18 cellular contexts compared by ENCODE assay signal in genomic region chr18:61419763-61420162, GRCh38.
DNase-seq lines count a peak whose midpoint lies in the region; ATAC-seq and TF ChIP-seq lines count a peak whose summit lies in the region.
"Had no signal": no experiment of that assay in that cellular context is flagged by ENCODE, and none has a peak within 500 bp of the region (broad histone marks: within the 10 kb centered on the region; RNA-seq: fewer than 3 reads in every experiment).

No MANE protein-coding gene starts in this region.

- H3K27me3 ChIP-seq in dorsolateral prefrontal cortex (no peaks in the 10 kb centered on the region), endodermal cell (ENCODE audit: control insufficient read depth, insufficient read depth, low read length, poor library complexity, severe bottlenecking) (no peaks in the 10 kb centered on the region), right lobe of liver (no peaks in the 10 kb centered on the region)
- H3K27me3 ChIP-seq: BLaER1 treated with 17β-estradiol and CSF1 and Interleukin-3, amounts not matched to agents 10 nM and 100 nM had no signal

- H3K4me3 Mint-ChIP-seq in endodermal cell: no peak overlapping the region
- no peak overlapping the region for H3K4me3 Mint-ChIP-seq in T-helper 2 cell treated with Interferon-gamma antibody and Interleukin-4, amounts not matched to agents 5 μg/mL and 100 μg/mL, for 36 hours
- H3K4me3 Mint-ChIP-seq: B cell; CD4-positive, alpha-beta T cell; CD8-positive, alpha-beta T cell had no signal

- H3K27ac ChIP-seq in dorsolateral prefrontal cortex (peak overlapping the region in 34 of 59 donors; percentile 12 to 80 (median 62)), endodermal cell (ENCODE audit: low read depth, low read length) (peak overlapping the region; percentile 24), right lobe of liver (no peak overlapping the region), substantia nigra (ENCODE audit: low read depth, low read length, poor library complexity, severe bottlenecking) (peak overlapping the region; percentile 5)
- H3K27ac ChIP-seq: BLaER1 treated with 17β-estradiol and CSF1 and Interleukin-3, amounts not matched to agents 10 nM and 100 nM; C4-2B had no signal

- H3K4me3 ChIP-seq in dorsolateral prefrontal cortex (no peak overlapping the region), endodermal cell (ENCODE audit: low read length) (no peak overlapping the region), right lobe of liver (no peak overlapping the region)
- H3K4me3 ChIP-seq: BLaER1 treated with 17β-estradiol and CSF1 and Interleukin-3, amounts not matched to agents 10 nM and 100 nM had no signal

- no peak overlapping the region for H3K27ac Mint-ChIP-seq in endodermal cell
- H3K27ac Mint-ChIP-seq in T-helper 2 cell treated with Interferon-gamma antibody and Interleukin-4, amounts not matched to agents 5 μg/mL and 100 μg/mL, for 36 hours: no peak overlapping the region
- H3K27ac Mint-ChIP-seq: B cell; CD4-positive, alpha-beta T cell; CD8-positive, alpha-beta T cell had no signal

- DNase-seq in dorsolateral prefrontal cortex (no peak), endodermal cell (no peak), right lobe of liver (no peak), substantia nigra (lab: John Stamatoyannopoulos, UW) (no peak), NCI-H1105 (lab: John Stamatoyannopoulos, UW) (no peak), LoVo (ENCODE audit: low spot score) (no peak)
- DNase-seq in T-helper 2 cell treated with Interferon-gamma antibody and Interleukin-4, amounts not matched to agents 5 μg/mL and 100 μg/mL, for 36 hours (ENCODE audit: low spot score): no peak
- DNase-seq: 8988T; AML-193; Caco-2; Calu3; CD4-positive, alpha-beta T cell; CD8-positive, alpha-beta T cell; DMS79 treated with DMSO at 0.1 percent for 48 hours; GF-D8 had no signal

- no peaks in the 10 kb centered on the region for H3K9me3 ChIP-seq in endodermal cell (ENCODE audit: control insufficient read depth, low read length)
- H3K9me3 ChIP-seq in right lobe of liver: no peaks in the 10 kb centered on the region
- H3K9me3 ChIP-seq: BLaER1 treated with 17β-estradiol and CSF1 and Interleukin-3, amounts not matched to agents 10 nM and 100 nM; Caco-2 had no signal

- no peaks in the 10 kb centered on the region for H3K36me3 Mint-ChIP-seq in endodermal cell (ENCODE audit: low read depth)
- H3K36me3 Mint-ChIP-seq in T-helper 2 cell treated with Interferon-gamma antibody and Interleukin-4, amounts not matched to agents 5 μg/mL and 100 μg/mL, for 36 hours (ENCODE audit: low read depth): no peaks in the 10 kb centered on the region
- H3K36me3 Mint-ChIP-seq: CD8-positive, alpha-beta T cell had no signal

- no peak for TF ChIP-seq POLR2A in right lobe of liver (IDR thresholded peaks at IDR 0.05)

- H3K9me3 Mint-ChIP-seq in endodermal cell: no peaks in the 10 kb centered on the region
- H3K9me3 Mint-ChIP-seq in T-helper 2 cell treated with Interferon-gamma antibody and Interleukin-4, amounts not matched to agents 5 μg/mL and 100 μg/mL, for 36 hours: no peaks in the 10 kb centered on the region
- H3K9me3 Mint-ChIP-seq: CD4-positive, alpha-beta T cell; CD8-positive, alpha-beta T cell had no signal

- H3K4me1 ChIP-seq in endodermal cell (ENCODE audit: control insufficient read depth, insufficient read depth, low read length) (no peaks in the 10 kb centered on the region), right lobe of liver (peaks cover 0 to 3% (median 1%) of the 10 kb centered on the region in 4 donors)
- H3K4me1 ChIP-seq: BLaER1 treated with 17β-estradiol and CSF1 and Interleukin-3, amounts not matched to agents 10 nM and 100 nM; Caco-2 had no signal

- WGBS in endodermal cell (ENCODE audit: insufficient coverage in 1 of 2, insufficient read length in 1 of 2), 2 experiments: 100% methylated on average over 1 of the region's 1 CpG; no CpG with 5 or more reads in 1 of the 2 experiments
- 29% methylated on average over 1 of the region's 1 CpG for WGBS in right lobe of liver (ENCODE audit: insufficient coverage, low coverage, low lambda C conversion rate, missing lambda C conversion rate)

- ATAC-seq in right lobe of liver: peak in 3 of 4 donors; percentile 25 to 71 (median 45)
- ATAC-seq: CD8-positive, alpha-beta T cell had no signal

- H3K36me3 ChIP-seq in endodermal cell (ENCODE audit: control insufficient read depth, insufficient read depth, low read length) (no peaks in the 10 kb centered on the region), right lobe of liver (no peaks in the 10 kb centered on the region)
- H3K36me3 ChIP-seq: BLaER1 treated with 17β-estradiol and CSF1 and Interleukin-3, amounts not matched to agents 10 nM and 100 nM had no signal

- no peaks in the 10 kb centered on the region for H3K27me3 Mint-ChIP-seq in endodermal cell (ENCODE audit: insufficient read depth)
- H3K27me3 Mint-ChIP-seq in T-helper 2 cell treated with Interferon-gamma antibody and Interleukin-4, amounts not matched to agents 5 μg/mL and 100 μg/mL, for 36 hours (ENCODE audit: low read depth): no peaks in the 10 kb centered on the region
- H3K27me3 Mint-ChIP-seq: CD4-positive, alpha-beta T cell had no signal

- intact Hi-C loops in dorsolateral prefrontal cortex (cut with DNase I) (no loop called here), right lobe of liver (cut with DNase I) (no loop called here)

- H3K4me1 Mint-ChIP-seq in endodermal cell: no peaks in the 10 kb centered on the region
- no peaks in the 10 kb centered on the region for H3K4me1 Mint-ChIP-seq in T-helper 2 cell treated with Interferon-gamma antibody and Interleukin-4, amounts not matched to agents 5 μg/mL and 100 μg/mL, for 36 hours (ENCODE audit: low read depth)
- H3K4me1 Mint-ChIP-seq: B cell had no signal

- H3K9ac ChIP-seq in endodermal cell (ENCODE audit: extremely low read depth, low read length, poor library complexity, severe bottlenecking): no peak overlapping the region
- H3K9ac ChIP-seq: BLaER1 treated with 17β-estradiol and CSF1 and Interleukin-3, amounts not matched to agents 10 nM and 100 nM had no signal

- no peak for TF ChIP-seq CTCF in dorsolateral prefrontal cortex (IDR thresholded peaks at IDR 0.05 in 54 of 56, conservative IDR thresholded peaks at IDR 0.05 in 2 of 56; ENCODE audit: low read depth in 1 of 56, partially characterized antibody in 56 of 56)
- no peak for TF ChIP-seq CTCF in endodermal cell (conservative IDR thresholded peaks at IDR 0.05)
- no peak for TF ChIP-seq CTCF in right lobe of liver (IDR thresholded peaks at IDR 0.05)

Comparison
In these comparisons a context has a peak if more than half of its experiments do, and no peak if none do; other contexts are left out.
1. H3K27ac ChIP-seq: peak in dorsolateral prefrontal cortex (34 of 59), endodermal cell (single experiment) and substantia nigra (single experiment); none in right lobe of liver (0 of 3).